Comparison of ENCODE assay signal across 1 cellular context in the genomic region with DNA sequence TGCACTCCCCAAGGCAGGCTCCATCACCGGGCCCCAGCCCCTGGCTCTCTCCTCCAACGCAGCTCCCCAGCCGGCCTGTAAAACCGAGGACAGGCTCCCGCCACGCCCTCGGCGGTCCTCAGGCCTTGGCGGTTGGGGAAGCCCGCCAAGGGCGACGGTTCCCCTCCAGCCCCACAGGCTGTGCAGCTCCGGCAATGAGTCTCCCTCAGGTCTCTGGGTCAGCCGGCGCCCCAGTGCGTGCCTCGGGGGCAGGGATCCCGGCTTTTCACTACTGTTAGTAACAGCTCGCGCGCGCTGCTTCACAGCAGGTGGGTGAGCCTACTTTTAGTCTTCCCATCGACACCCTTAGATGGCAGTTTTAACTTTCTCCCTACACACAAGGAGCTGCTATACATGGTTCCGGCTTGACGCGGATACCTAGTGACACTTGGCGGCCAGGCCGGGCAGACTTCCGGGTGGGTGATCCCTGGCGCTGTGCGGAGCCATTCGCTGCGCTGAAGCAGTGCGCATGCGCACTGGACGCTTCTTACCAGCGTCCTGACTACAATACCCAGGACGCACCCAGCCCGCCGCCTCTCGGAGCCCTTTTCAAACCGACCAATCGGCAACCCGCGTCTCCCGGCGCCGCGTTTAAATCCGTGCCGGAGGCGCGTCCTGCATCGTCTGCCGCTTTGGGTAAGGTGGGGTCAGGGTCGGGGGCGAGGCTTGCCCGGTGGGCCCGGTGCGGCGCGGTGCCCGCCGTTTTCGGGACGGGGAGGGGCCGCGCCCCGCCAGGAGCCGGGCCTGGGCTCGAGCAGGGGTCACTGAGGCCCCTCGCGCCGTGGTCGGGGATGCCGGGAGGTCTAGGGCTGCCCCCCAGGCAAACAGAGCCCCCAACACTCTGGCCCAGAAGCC.
TF ChIP-seq lines count a peak whose summit lies in the region.

A gene with protein sequence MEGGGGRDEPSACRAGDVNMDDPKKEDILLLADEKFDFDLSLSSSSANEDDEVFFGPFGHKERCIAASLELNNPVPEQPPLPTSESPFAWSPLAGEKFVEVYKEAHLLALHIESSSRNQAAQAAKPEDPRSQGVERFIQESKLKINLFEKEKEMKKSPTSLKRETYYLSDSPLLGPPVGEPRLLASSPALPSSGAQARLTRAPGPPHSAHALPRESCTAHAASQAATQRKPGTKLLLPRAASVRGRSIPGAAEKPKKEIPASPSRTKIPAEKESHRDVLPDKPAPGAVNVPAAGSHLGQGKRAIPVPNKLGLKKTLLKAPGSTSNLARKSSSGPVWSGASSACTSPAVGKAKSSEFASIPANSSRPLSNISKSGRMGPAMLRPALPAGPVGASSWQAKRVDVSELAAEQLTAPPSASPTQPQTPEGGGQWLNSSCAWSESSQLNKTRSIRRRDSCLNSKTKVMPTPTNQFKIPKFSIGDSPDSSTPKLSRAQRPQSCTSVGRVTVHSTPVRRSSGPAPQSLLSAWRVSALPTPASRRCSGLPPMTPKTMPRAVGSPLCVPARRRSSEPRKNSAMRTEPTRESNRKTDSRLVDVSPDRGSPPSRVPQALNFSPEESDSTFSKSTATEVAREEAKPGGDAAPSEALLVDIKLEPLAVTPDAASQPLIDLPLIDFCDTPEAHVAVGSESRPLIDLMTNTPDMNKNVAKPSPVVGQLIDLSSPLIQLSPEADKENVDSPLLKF (plus strand): TSS at position 614 of the 894 bp plus-strand sequence. CDS start 531 bp downstream, outside the sequence.

TF ChIP-seq in HepG2, 621 proteins besides CTCF, POLR2A, EP300 and RAD21 (continued from another document and continues in another):
- no peak for TF ChIP-seq ZBTB1 (CRISPR knock-in tag; IDR thresholded peaks at IDR 0.05; ENCODE audit: borderline replicate concordance)
- no peak for TF ChIP-seq CBFB (CRISPR knock-in tag; IDR thresholded peaks at IDR 0.05)
- TF ChIP-seq ZMYM4 (CRISPR knock-in tag; IDR thresholded peaks at IDR 0.05) = peak; percentile 76
- TF ChIP-seq, protein P1, sequence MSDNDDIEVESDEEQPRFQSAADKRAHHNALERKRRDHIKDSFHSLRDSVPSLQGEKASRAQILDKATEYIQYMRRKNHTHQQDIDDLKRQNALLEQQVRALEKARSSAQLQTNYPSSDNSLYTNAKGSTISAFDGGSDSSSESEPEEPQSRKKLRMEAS (IDR thresholded peaks at IDR 0.05) = peak; percentile 77
- no peak for TF ChIP-seq KAT2B (IDR thresholded peaks at IDR 0.05; ENCODE audit: borderline replicate concordance, low read depth, low read length)
- TF ChIP-seq, protein P2, sequence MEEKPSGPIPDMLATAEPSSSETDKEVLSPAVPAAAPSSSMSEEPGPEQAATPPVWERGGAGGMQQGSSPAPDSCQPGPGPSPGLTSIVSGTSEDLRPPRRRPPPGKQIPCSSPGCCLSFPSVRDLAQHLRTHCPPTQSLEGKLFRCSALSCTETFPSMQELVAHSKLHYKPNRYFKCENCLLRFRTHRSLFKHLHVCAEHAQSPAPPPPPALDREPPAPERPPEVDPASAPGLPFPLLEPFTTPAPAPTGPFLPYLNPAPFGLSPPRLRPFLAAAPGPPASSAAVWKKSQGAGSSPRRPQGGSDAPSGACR (CRISPR knock-in tag; IDR thresholded peaks at IDR 0.05) = no peak; the same call in 1 of the 2 replicates
- TF ChIP-seq ZNF441 (CRISPR knock-in tag; IDR thresholded peaks at IDR 0.05; ENCODE audit: borderline replicate concordance) = peak; percentile 67
- peak; percentile 36 for TF ChIP-seq ZNF496 (CRISPR knock-in tag; IDR thresholded peaks at IDR 0.05; ENCODE audit: insufficient replicate concordance)
- TF ChIP-seq, protein P3, sequence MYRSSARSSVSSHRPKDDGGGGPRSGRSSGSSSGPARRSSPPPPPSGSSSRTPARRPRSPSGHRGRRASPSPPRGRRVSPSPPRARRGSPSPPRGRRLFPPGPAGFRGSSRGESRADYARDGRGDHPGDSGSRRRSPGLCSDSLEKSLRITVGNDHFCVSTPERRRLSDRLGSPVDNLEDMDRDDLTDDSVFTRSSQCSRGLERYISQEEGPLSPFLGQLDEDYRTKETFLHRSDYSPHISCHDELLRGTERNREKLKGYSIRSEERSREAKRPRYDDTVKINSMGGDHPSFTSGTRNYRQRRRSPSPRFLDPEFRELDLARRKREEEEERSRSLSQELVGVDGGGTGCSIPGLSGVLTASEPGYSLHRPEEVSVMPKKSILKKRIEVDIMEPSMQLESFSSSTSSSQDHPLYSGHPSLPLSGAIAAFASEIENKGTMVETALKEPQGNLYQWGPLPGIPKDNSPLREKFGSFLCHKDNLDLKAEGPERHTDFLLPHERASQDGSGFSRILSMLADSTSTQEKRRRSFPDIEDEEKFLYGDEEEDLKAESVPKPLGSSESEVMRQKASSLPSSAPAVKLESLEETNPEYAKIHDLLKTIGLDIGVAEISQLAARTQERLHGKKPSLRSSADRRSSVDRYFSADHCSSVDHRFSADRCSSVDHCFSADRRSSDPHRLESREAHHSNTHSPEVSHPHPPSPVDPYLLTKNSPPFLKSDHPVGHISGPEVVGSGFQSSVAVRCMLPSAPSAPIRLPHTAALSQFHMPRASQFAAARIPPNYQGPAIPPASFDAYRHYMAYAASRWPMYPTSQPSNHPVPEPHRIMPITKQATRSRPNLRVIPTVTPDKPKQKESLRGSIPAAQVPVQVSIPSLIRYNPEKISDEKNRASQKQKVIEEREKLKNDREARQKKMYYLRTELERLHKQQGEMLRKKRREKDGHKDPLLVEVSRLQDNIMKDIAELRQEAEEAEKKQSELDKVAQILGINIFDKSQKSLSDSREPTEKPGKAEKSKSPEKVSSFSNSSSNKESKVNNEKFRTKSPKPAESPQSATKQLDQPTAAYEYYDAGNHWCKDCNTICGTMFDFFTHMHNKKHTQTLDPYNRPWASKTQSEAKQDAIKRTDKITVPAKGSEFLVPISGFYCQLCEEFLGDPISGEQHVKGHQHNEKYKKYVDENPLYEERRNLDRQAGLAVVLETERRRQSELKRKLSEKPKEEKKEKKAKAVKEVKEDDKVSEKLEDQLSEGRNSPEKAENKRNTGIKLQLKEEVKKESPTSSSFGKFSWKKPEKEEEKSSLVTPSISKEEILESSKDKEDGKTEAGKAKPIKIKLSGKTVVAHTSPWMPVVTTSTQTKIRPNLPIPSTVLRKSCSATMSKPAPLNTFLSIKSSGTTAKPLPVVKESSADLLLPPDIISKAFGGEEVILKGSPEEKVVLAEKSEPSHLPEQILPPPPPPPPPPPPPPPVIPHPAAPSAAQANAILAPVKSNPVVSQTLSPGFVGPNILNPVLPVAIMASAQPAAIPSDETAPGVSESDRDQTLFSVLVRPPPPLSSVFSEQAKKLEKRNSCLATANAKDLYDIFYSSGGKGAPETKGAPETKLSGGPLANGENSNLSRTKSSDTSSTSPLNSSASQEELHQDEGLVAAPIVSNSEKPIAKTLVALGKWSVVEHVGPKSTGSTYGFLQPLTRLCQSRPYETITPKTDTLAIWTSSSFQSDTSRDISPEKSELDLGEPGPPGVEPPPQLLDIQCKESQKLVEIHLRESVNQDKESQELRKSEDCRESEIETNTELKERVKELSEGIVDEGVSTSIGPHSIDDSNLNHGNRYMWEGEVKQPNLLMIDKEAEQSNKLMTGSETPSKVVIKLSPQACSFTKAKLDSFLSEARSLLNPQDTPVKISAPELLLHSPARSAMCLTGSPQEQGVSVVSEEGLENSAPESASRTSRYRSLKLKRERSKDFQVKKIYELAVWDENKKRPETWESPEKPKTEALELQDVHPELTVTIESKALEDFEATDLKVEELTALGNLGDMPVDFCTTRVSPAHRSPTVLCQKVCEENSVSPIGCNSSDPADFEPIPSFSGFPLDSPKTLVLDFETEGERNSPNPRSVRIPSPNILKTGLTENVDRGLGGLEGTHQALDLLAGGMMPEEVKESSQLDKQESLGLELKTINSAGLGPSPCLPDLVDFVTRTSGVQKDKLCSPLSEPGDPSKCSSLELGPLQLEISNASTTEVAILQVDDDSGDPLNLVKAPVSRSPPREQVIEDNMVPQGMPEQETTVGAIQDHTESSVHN (CRISPR knock-in tag; IDR thresholded peaks at IDR 0.05) = 0 out of 2 replicates have a peak, but pooled peaks have one; percentile 7
- TF ChIP-seq ZNF530 (CRISPR knock-in tag; IDR thresholded peaks at IDR 0.05; ENCODE audit: low read depth) = no peak
- TF ChIP-seq, protein P4, sequence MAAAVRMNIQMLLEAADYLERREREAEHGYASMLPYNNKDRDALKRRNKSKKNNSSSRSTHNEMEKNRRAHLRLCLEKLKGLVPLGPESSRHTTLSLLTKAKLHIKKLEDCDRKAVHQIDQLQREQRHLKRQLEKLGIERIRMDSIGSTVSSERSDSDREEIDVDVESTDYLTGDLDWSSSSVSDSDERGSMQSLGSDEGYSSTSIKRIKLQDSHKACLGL (CRISPR knock-in tag; IDR thresholded peaks at IDR 0.05) = no peak; the same call in 1 of the 2 replicates
- TF ChIP-seq CHCHD3 (CRISPR knock-in tag; IDR thresholded peaks at IDR 0.05) = peak; percentile 95; the same call in 1 of the 2 replicates
- no peak for TF ChIP-seq TP53 (CRISPR knock-in tag; conservative IDR thresholded peaks at IDR 0.05)
- TF ChIP-seq ZNF549 (CRISPR knock-in tag; IDR thresholded peaks at IDR 0.05) = no peak
- peak; percentile 76; the same call in 1 of the 2 replicates for TF ChIP-seq TGIF2 (CRISPR knock-in tag; IDR thresholded peaks at IDR 0.05)
- TF ChIP-seq U2AF1 (optimal IDR thresholded peaks at IDR 0.05; ENCODE audit: low read depth, low read length) = no peak
- peak; percentile 96 for TF ChIP-seq ZNF589 (CRISPR knock-in tag; conservative IDR thresholded peaks at IDR 0.05)
- no peak; the same call in 1 of the 2 replicates for TF ChIP-seq SAFB2 (CRISPR knock-in tag; IDR thresholded peaks at IDR 0.05; ENCODE audit: borderline replicate concordance, low read depth)
- TF ChIP-seq CCAR2 (optimal IDR thresholded peaks at IDR 0.05; ENCODE audit: low read depth, low read length) = no peak
- no peak for TF ChIP-seq MIER3 (CRISPR knock-in tag; IDR thresholded peaks at IDR 0.05; ENCODE audit: borderline replicate concordance)
- TF ChIP-seq ZNF619 (CRISPR knock-in tag; IDR thresholded peaks at IDR 0.05) = 0 out of 2 replicates have a peak, but pooled peaks have one; percentile 46
- TF ChIP-seq HOXA3 (CRISPR knock-in tag; IDR thresholded peaks at IDR 0.05) = no peak
- TF ChIP-seq, protein P5, sequence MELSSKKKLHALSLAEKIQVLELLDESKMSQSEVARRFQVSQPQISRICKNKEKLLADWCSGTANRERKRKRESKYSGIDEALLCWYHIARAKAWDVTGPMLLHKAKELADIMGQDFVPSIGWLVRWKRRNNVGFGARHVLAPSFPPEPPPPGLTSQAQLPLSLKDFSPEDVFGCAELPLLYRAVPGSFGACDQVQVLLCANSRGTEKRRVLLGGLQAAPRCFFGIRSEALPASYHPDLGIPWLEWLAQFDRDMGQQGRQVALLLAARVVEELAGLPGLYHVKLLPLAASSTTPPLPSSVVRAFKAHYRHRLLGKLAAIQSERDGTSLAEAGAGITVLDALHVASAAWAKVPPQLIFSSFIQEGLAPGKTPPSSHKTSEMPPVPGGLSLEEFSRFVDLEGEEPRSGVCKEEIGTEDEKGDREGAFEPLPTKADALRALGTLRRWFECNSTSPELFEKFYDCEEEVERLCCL (CRISPR knock-in tag; IDR thresholded peaks at IDR 0.05; ENCODE audit: borderline replicate concordance) = no peak
- TF ChIP-seq, protein P6, sequence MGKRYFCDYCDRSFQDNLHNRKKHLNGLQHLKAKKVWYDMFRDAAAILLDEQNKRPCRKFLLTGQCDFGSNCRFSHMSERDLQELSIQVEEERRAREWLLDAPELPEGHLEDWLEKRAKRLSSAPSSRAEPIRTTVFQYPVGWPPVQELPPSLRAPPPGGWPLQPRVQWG (CRISPR knock-in tag; IDR thresholded peaks at IDR 0.05; ENCODE audit: borderline replicate concordance, low read depth) = no peak
- TF ChIP-seq MEF2D (CRISPR knock-in tag; IDR thresholded peaks at IDR 0.05) = peak; percentile 64; the same call in 1 of the 2 replicates
- TF ChIP-seq ZFY (CRISPR knock-in tag; IDR thresholded peaks at IDR 0.05) = no peak; the same call in 1 of the 2 replicates
- no peak for TF ChIP-seq RBAK (CRISPR knock-in tag; IDR thresholded peaks at IDR 0.05)
- TF ChIP-seq IRX3 (CRISPR knock-in tag; IDR thresholded peaks at IDR 0.05; ENCODE audit: borderline replicate concordance, low read depth) = peak; percentile 97
- no peak for TF ChIP-seq ZFP41 (CRISPR knock-in tag; IDR thresholded peaks at IDR 0.05; ENCODE audit: borderline replicate concordance)
- TF ChIP-seq ZNF75D (CRISPR knock-in tag; IDR thresholded peaks at IDR 0.05; ENCODE audit: borderline replicate concordance) = no peak
- TF ChIP-seq ZNF24 (IDR thresholded peaks at IDR 0.05) = no peak
- TF ChIP-seq ZBTB8A (CRISPR knock-in tag; IDR thresholded peaks at IDR 0.05; ENCODE audit: borderline replicate concordance, low read depth) = no peak; the same call in 1 of the 2 replicates
- no peak for TF ChIP-seq MBNL3 (CRISPR knock-in tag; conservative IDR thresholded peaks at IDR 0.05)
- TF ChIP-seq ZNF773 (CRISPR knock-in tag; IDR thresholded peaks at IDR 0.05; ENCODE audit: borderline replicate concordance) = 0 out of 2 replicates have a peak, but pooled peaks have one; percentile 15
- no peak; the same call in 1 of the 2 replicates for TF ChIP-seq BRD4 (CRISPR knock-in tag; IDR thresholded peaks at IDR 0.05)
- no peak for TF ChIP-seq IKZF1 (IDR thresholded peaks at IDR 0.05)
- TF ChIP-seq ISX (CRISPR knock-in tag; conservative IDR thresholded peaks at IDR 0.05) = no peak
- no peak for TF ChIP-seq DPF2 (CRISPR knock-in tag; IDR thresholded peaks at IDR 0.05; ENCODE audit: borderline replicate concordance, low read depth)
- TF ChIP-seq, protein P7, sequence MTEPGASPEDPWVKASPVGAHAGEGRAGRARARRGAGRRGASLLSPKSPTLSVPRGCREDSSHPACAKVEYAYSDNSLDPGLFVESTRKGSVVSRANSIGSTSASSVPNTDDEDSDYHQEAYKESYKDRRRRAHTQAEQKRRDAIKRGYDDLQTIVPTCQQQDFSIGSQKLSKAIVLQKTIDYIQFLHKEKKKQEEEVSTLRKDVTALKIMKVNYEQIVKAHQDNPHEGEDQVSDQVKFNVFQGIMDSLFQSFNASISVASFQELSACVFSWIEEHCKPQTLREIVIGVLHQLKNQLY (CRISPR knock-in tag; IDR thresholded peaks at IDR 0.05) = no peak
- TF ChIP-seq REXO4 (CRISPR knock-in tag; IDR thresholded peaks at IDR 0.05; ENCODE audit: borderline replicate concordance) = peak; percentile 97
- TF ChIP-seq ZNF713 (CRISPR knock-in tag; IDR thresholded peaks at IDR 0.05) = no peak
- TF ChIP-seq ZNF878 (CRISPR knock-in tag; IDR thresholded peaks at IDR 0.05) = peak; percentile 100
- peak; percentile 80 for TF ChIP-seq RBFOX2 (IDR thresholded peaks at IDR 0.05; ENCODE audit: low read depth, low read length)
- TF ChIP-seq, protein P8, sequence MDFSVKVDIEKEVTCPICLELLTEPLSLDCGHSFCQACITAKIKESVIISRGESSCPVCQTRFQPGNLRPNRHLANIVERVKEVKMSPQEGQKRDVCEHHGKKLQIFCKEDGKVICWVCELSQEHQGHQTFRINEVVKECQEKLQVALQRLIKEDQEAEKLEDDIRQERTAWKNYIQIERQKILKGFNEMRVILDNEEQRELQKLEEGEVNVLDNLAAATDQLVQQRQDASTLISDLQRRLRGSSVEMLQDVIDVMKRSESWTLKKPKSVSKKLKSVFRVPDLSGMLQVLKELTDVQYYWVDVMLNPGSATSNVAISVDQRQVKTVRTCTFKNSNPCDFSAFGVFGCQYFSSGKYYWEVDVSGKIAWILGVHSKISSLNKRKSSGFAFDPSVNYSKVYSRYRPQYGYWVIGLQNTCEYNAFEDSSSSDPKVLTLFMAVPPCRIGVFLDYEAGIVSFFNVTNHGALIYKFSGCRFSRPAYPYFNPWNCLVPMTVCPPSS (IDR thresholded peaks at IDR 0.05) = no peak
- TF ChIP-seq KLF12 (CRISPR knock-in tag; IDR thresholded peaks at IDR 0.05; ENCODE audit: borderline replicate concordance) = 0 out of 2 replicates have a peak, but pooled peaks have one; percentile 51
- TF ChIP-seq MBD4 (IDR thresholded peaks at IDR 0.05; ENCODE audit: borderline replicate concordance, low read length) = no peak
